ENCODE assay signal across 29 cellular contexts in the genomic region with DNA sequence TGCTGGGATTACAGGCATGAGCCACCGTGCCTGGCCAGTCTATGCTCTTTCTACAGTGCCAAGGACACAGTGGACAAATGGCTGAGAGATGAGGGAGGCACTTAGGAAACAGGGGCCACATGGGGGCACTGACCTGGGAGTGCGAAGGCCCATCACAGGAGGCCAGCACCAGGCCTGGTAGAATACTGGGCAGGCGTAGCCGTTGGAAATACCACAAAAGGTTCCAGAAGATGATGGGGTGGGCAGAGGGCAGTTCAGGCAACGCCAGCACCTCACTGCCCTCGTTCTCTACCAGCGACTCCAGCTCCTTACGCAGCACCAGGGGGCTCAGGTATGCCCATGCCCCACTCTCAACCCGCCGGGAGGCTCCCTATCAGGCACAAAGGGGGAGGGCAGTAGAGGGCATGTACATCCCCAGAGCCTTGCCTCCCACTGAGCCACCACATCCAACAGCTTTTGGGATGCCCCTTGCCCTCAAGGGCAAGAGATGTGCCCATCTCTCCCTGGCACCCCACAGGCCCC.
"Had no signal": no experiment of that assay in that cellular context is flagged by ENCODE, and none has a peak within 500 bp of the region (broad histone marks: within the 10 kb centered on the region; RNA-seq: fewer than 3 reads in every experiment).

No MANE protein-coding gene starts in this region.

- H3K27me3 ChIP-seq: adrenal gland, ascending aorta, cardiac muscle cell, gastrocnemius medialis, right atrium auricular region, vagina had no signal

- H3K27ac Mint-ChIP-seq: activated naive CD4-positive, alpha-beta T cell treated with anti-CD3 and anti-CD28 coated beads, Interleukin-2, amount 50 U/mL, for 72 hours; activated T-cell treated with anti-CD3 and anti-CD28 coated beads, Interleukin-2, amount 50 U/mL, for 72 hours; brain; mesothelial cell of epicardium; type B pancreatic cell had no signal

- H3K4me2 ChIP-seq: smooth muscle cell had no signal

- H3K27ac ChIP-seq: adrenal gland, ascending aorta, cardiac muscle cell, coronary artery, gastrocnemius medialis, parathyroid adenoma, right atrium auricular region, vagina had no signal

- FAIRE-seq: islet of Langerhans had no signal

- H3K27me3 Mint-ChIP-seq: brain; effector memory CD8-positive, alpha-beta T cell; naive thymus-derived CD4-positive, alpha-beta T cell; type B pancreatic cell had no signal

- ATAC-seq: activated CD4-positive, CD25-positive, alpha-beta regulatory T cell treated with anti-CD3 and anti-CD28 coated beads, Interleukin-2, amount 50 U/mL, for 24 hours; activated naive CD4-positive, alpha-beta T cell treated with anti-CD3 and anti-CD28 coated beads, Interleukin-2, amount 50 U/mL, for 72 hours; activated T-cell treated with anti-CD3 and anti-CD28 coated beads, Interleukin-2, amount 50 U/mL, for 72 hours; effector memory CD8-positive, alpha-beta T cell; gastrocnemius medialis; left cardiac atrium; naive thymus-derived CD4-positive, alpha-beta T cell had no signal

- H2AFZ ChIP-seq: parathyroid adenoma had no signal

- H3K9me3 Mint-ChIP-seq: activated naive CD4-positive, alpha-beta T cell treated with anti-CD3 and anti-CD28 coated beads, Interleukin-2, amount 50 U/mL, for 72 hours; activated T-cell treated with anti-CD3 and anti-CD28 coated beads, Interleukin-2, amount 50 U/mL, for 72 hours; effector memory CD8-positive, alpha-beta T cell; mesothelial cell of epicardium; naive thymus-derived CD4-positive, alpha-beta T cell; type B pancreatic cell had no signal

- H3K9ac ChIP-seq: parathyroid adenoma had no signal

- H3K4me3 ChIP-seq: adrenal gland, ascending aorta, cardiac muscle cell, coronary artery, gastrocnemius medialis, right atrium auricular region, smooth muscle cell, vagina had no signal

- H3K4me1 ChIP-seq: adrenal gland, ascending aorta, gastrocnemius medialis, parathyroid adenoma, vagina had no signal

- H3K36me3 Mint-ChIP-seq: activated naive CD4-positive, alpha-beta T cell treated with anti-CD3 and anti-CD28 coated beads, Interleukin-2, amount 50 U/mL, for 72 hours; type B pancreatic cell had no signal

- H3K4me1 Mint-ChIP-seq: mesothelial cell of epicardium had no signal

- H3K4me3 Mint-ChIP-seq: activated T-cell treated with anti-CD3 and anti-CD28 coated beads, Interleukin-2, amount 50 U/mL, for 72 hours; brain; effector memory CD8-positive, alpha-beta T cell; mesothelial cell of epicardium; naive thymus-derived CD4-positive, alpha-beta T cell; type B pancreatic cell had no signal

- DNase-seq: activated CD4-positive, alpha-beta T cell treated with anti-CD3 and anti-CD28 coated beads for 48 hours; activated CD4-positive, alpha-beta T cell treated with anti-CD3 and anti-CD28 coated beads, Interleukin-2, amount 50 U/mL, for 48 hours; activated T-cell treated with anti-CD3 and anti-CD28 coated beads, Interleukin-2, amount 50 U/mL, for 72 hours; cerebellar nuclear complex; effector memory CD8-positive, alpha-beta T cell; erythroblast; glutamatergic neuron; left cardiac atrium; mammary epithelial cell; naive thymus-derived CD4-positive, alpha-beta T cell; nucleus accumbens; stimulated activated CD4-positive, alpha-beta T cell treated with anti-CD3 and anti-CD28 coated beads, Interleukin-15, amount 100 ng/mL, for 24 hours; stimulated activated CD4-positive, alpha-beta T cell treated with anti-CD3 and anti-CD28 coated beads, Interleukin-2, amount 100 ng/mL, for 24 hours; stimulated activated naive CD4-positive, alpha-beta T cell had no signal

- H3K79me2 ChIP-seq: parathyroid adenoma had no signal

- H3K9me3 ChIP-seq: adrenal gland, ascending aorta, gastrocnemius medialis, right atrium auricular region, vagina had no signal
